In genomic region chr22:49760280-49760629, GRCh38 we compare ENCODE assay signal across 17 cellular contexts.
A peak's percentile ranks its signal among the peaks of the same experiment; 100 is the strongest.
DNase-seq lines count a peak whose midpoint lies in the region; FAIRE-seq and TF ChIP-seq lines count a peak whose summit lies in the region.
"Had no signal": no experiment of that assay in that cellular context is flagged by ENCODE, and none has a peak within 500 bp of the region (broad histone marks: within the 10 kb centered on the region; RNA-seq: fewer than 3 reads in every experiment).

No MANE protein-coding gene starts in this region.

- H3K27me3 ChIP-seq in astrocyte (ENCODE audit: insufficient read depth, low read length) (no peaks in the 10 kb centered on the region), osteoblast (ENCODE audit: insufficient read depth, low read length) (no peaks in the 10 kb centered on the region), A673 (replicated peaks; ENCODE audit: insufficient read depth, low read depth, low read length, poor library complexity) (no peaks in the 10 kb centered on the region)
- H3K27me3 ChIP-seq: brain microvascular endothelial cell had no signal

- no peaks in the 10 kb centered on the region for H3K9me3 ChIP-seq in astrocyte (ENCODE audit: insufficient read depth, low read depth, low read length)
- no peaks in the 10 kb centered on the region for H3K9me3 ChIP-seq in osteoblast (ENCODE audit: low read depth, low read length)
- no peaks in the 10 kb centered on the region for H3K9me3 ChIP-seq in A673 (ENCODE audit: low read depth, low read length, poor library complexity, severe bottlenecking)
- H3K9me3 ChIP-seq: esophagus squamous epithelium had no signal

- BruUV-seq in A673 (replicated peaks; lab: Mats Ljungman, UMichigan), result no TSS peak

- H3K36me3 ChIP-seq in astrocyte (ENCODE audit: insufficient read depth, low read length) (no peaks in the 10 kb centered on the region), osteoblast (ENCODE audit: insufficient read depth, low read length) (no peaks in the 10 kb centered on the region), A673 (ENCODE audit: insufficient read depth, low read length, poor library complexity, severe bottlenecking) (no peaks in the 10 kb centered on the region)
- H3K36me3 ChIP-seq: brain microvascular endothelial cell, esophagus squamous epithelium had no signal

- H3K4me1 Mint-ChIP-seq in astrocyte (ENCODE audit: low read depth, unreplicated experiment), result peaks cover 9% of the 10 kb centered on the region

- CTCF ChIA-PET in A673 (lab: Charles Lee), result no interaction called here

- no peaks in the 10 kb centered on the region for H3K36me3 Mint-ChIP-seq in astrocyte (ENCODE audit: low read depth, unreplicated experiment)
- H3K36me3 Mint-ChIP-seq: WTC11 had no signal

- DNase-seq in NCI-H526 (lab: John Stamatoyannopoulos, UW), result peak; percentile 33 to 56
- no peak for DNase-seq in NCI-H526 treated with DMSO at 0.1 percent for 48 hours (lab: John Stamatoyannopoulos, UW)
- DNase-seq in NCI-H1694 (lab: John Stamatoyannopoulos, UW), result peak; percentile 45
- no peak for DNase-seq in astrocyte (ENCODE audit: low read depth)
- DNase-seq in osteoblast (ENCODE audit: insufficient read length, low spot score, missing footprints), result peak; percentile 34
- no peak for DNase-seq in A673 (ENCODE audit: low spot score)
- DNase-seq in HUDEP-2 (lab: John Stamatoyannopoulos, UW; ENCODE audit: unreplicated experiment in 76 of 76), result no peak
- no peak for DNase-seq in erythroblast (lab: John Stamatoyannopoulos, UW)
- DNase-seq: 8988T; activated T-cell treated with anti-CD3 and anti-CD28 coated beads, Interleukin-2, amount 50 U/mL, for 72 hours; brain microvascular endothelial cell; DMS79 treated with DMSO at 0.1 percent for 48 hours; esophagus squamous epithelium; NCI-H187; retina had no signal

- H3K27ac ChIP-seq in astrocyte (ENCODE audit: low read depth, low read length), result no peak overlapping the region
- H3K27ac ChIP-seq in osteoblast (ENCODE audit: low read depth, low read length), result no peak overlapping the region
- no peak overlapping the region for H3K27ac ChIP-seq in A673 (ENCODE audit: low read depth, low read length, poor library complexity, severe bottlenecking)
- H3K27ac ChIP-seq: brain microvascular endothelial cell, esophagus squamous epithelium, RWPE1 had no signal

- H3K79me2 ChIP-seq in astrocyte (ENCODE audit: insufficient read depth, low read length) (no peaks in the 10 kb centered on the region), osteoblast (ENCODE audit: insufficient read depth, low read length) (no peaks in the 10 kb centered on the region)

- TF ChIP-seq CTCF in astrocyte (IDR thresholded peaks at IDR 0.05; ENCODE audit: insufficient read depth, low read depth, low read length) (no peak), osteoblast (IDR thresholded peaks at IDR 0.05; ENCODE audit: extremely low read depth, low read depth, low read length) (no peak), A673 (conservative IDR thresholded peaks at IDR 0.05; ENCODE audit: low read depth, low read length) (no peak)

- POLR2A ChIA-PET in A673 (lab: Charles Lee; ENCODE audit: low non-redundant PET), result no interaction called here

- no peak overlapping the region for H3K4me3 Mint-ChIP-seq in astrocyte (ENCODE audit: unreplicated experiment)
- H3K4me3 Mint-ChIP-seq: activated T-cell treated with anti-CD3 and anti-CD28 coated beads, Interleukin-2, amount 50 U/mL, for 72 hours; WTC11 had no signal

- no peak for FAIRE-seq in astrocyte (lab: Jason Lieb, UNC)

- no peaks in the 10 kb centered on the region for H3K4me1 ChIP-seq in astrocyte (ENCODE audit: insufficient read depth, low read length)
- H3K4me1 ChIP-seq in osteoblast (ENCODE audit: insufficient read depth, low read length), result no peaks in the 10 kb centered on the region
- H3K4me1 ChIP-seq in A673 (ENCODE audit: insufficient read depth, low read length, poor library complexity, severe bottlenecking), result peaks cover 6% of the 10 kb centered on the region

- H3K4me3 ChIP-seq in astrocyte (ENCODE audit: insufficient read depth, low read depth, low read length) (no peak overlapping the region), osteoblast (ENCODE audit: insufficient read depth, low read length) (no peak overlapping the region), A673 (ENCODE audit: low read depth, low read length, poor library complexity, severe bottlenecking) (no peak overlapping the region)
- H3K4me3 ChIP-seq: esophagus squamous epithelium had no signal

- peaks cover 5% of the 10 kb centered on the region for H3K9me3 Mint-ChIP-seq in astrocyte (ENCODE audit: unreplicated experiment)
- H3K9me3 Mint-ChIP-seq: activated T-cell treated with anti-CD3 and anti-CD28 coated beads, Interleukin-2, amount 50 U/mL, for 72 hours had no signal

- no peak for TF ChIP-seq POLR2A in erythroblast (IDR thresholded peaks at IDR 0.05; ENCODE audit: low read length)

- H4K20me1 ChIP-seq in astrocyte (ENCODE audit: insufficient read depth, low read length) (no peaks in the 10 kb centered on the region), osteoblast (ENCODE audit: insufficient read depth, low read length) (no peaks in the 10 kb centered on the region)

- peaks cover 7% of the 10 kb centered on the region for H3K27me3 Mint-ChIP-seq in astrocyte (ENCODE audit: low read depth, unreplicated experiment)

- H3K27ac Mint-ChIP-seq in astrocyte (ENCODE audit: unreplicated experiment), result peak overlapping the region; percentile 89
- H3K27ac Mint-ChIP-seq: activated T-cell treated with anti-CD3 and anti-CD28 coated beads, Interleukin-2, amount 50 U/mL, for 72 hours had no signal

- intact Hi-C loops in A673 (cut with micrococcal nuclease; ENCODE audit: unreplicated experiment), result no loop called here

- no peak overlapping the region for H3K4me2 ChIP-seq in astrocyte (ENCODE audit: low read length)
- no peak overlapping the region for H3K4me2 ChIP-seq in osteoblast (ENCODE audit: insufficient read depth, low read length)

- no peak overlapping the region for H3K9ac ChIP-seq in astrocyte (ENCODE audit: low read length)

- H2AFZ ChIP-seq in astrocyte (ENCODE audit: low read depth, low read length) (no peak overlapping the region), osteoblast (ENCODE audit: low read length) (peak overlapping the region; percentile 66)

Comparison
In these comparisons a context has a peak if more than half of its experiments do, and no peak if none do; other contexts are left out.
1. DNase-seq: peak in NCI-H526 (2 of 2), NCI-H1694 (single experiment) and osteoblast (single experiment); none in NCI-H526 treated with DMSO at 0.1 percent for 48 hours (single experiment), astrocyte (single experiment), A673 (single experiment), HUDEP-2 (0 of 76) and erythroblast (0 of 2).